ENCODE assay signal across 8 cellular contexts in genomic region chr12:68613209-68613904, GRCh38. TPM values are rescaled to one million over a fixed set of nuclear protein-coding genes. Genes with fewer than 3 reads are reported as not detected.
DNase-seq lines count a peak whose midpoint lies in the region; ATAC-seq and TF ChIP-seq lines count a peak whose summit lies in the region.

No MANE protein-coding gene starts in this region.

- POLR2A ChIA-PET in CD8-positive, alpha-beta T cell (lab: Charles Lee) = interaction anchor here (0.9 to 7.7 kb wide), 14 partner anchors 14 to 253 kb away, joined by 3 to 64 read pairs (median 4); no protein-coding TSS in a partner anchor

- ATAC-seq in CD8-positive, alpha-beta T cell = peak; percentile 21
- ATAC-seq in HG03354 (IDR thresholded peaks at IDR 0.05; ENCODE audit: poor library complexity, severe bottlenecking, unreplicated experiment) = no peak

- H3K27ac Mint-ChIP-seq in CD8-positive, alpha-beta T cell = peak overlapping the region; percentile 95

- intact Hi-C loops in CD8-positive, alpha-beta T cell (cut with DNase I, micrococcal nuclease) = loop anchor here (2.0 to 10.0 kb wide), 11 partner anchors 17 to 1346 kb away; partner anchors contain the start of genes CAND1 (in 1 of the 2), DYRK2 (in 1 of the 2), MDM1 (in 1 of the 2) and MDM2 (in 1 of the 2)

- peak overlapping the region; percentile 95 for H3K4me3 ChIP-seq in CD8-positive, alpha-beta T cell (ENCODE audit: low read depth, low read length)
- peak overlapping the region; percentile 98 for H3K4me3 ChIP-seq in rectal smooth muscle tissue (ENCODE audit: low read length)

- no peaks in the 10 kb centered on the region for H3K9me3 ChIP-seq in CD8-positive, alpha-beta T cell (ENCODE audit: low read length)

- peaks cover 48% of the 10 kb centered on the region for H3K4me1 Mint-ChIP-seq in CD8-positive, alpha-beta T cell (ENCODE audit: low read depth)

- H3K36me3 ChIP-seq in CD8-positive, alpha-beta T cell (ENCODE audit: insufficient read depth, low read length) = no peaks in the 10 kb centered on the region
- no peaks in the 10 kb centered on the region for H3K36me3 ChIP-seq in rectal smooth muscle tissue (ENCODE audit: control insufficient read depth, insufficient read depth, low read length)

- H3K36me3 Mint-ChIP-seq in CD8-positive, alpha-beta T cell = peaks cover 53% of the 10 kb centered on the region

- H3K4me1 ChIP-seq in CD8-positive, alpha-beta T cell (ENCODE audit: insufficient read depth, low read length) = peaks cover 52% of the 10 kb centered on the region
- H3K4me1 ChIP-seq in rectal smooth muscle tissue (ENCODE audit: control insufficient read depth, insufficient read depth, low read length) = peaks cover 32% of the 10 kb centered on the region

- no peaks in the 10 kb centered on the region for H3K27me3 ChIP-seq in CD8-positive, alpha-beta T cell (ENCODE audit: insufficient read depth, low read length)
- no peaks in the 10 kb centered on the region for H3K27me3 ChIP-seq in rectal smooth muscle tissue (ENCODE audit: control insufficient read depth, insufficient read depth, low read length)

- peak overlapping the region; percentile 93 for H3K4me3 Mint-ChIP-seq in CD8-positive, alpha-beta T cell

- H3K9ac ChIP-seq in rectal smooth muscle tissue (ENCODE audit: low read length) = no peak overlapping the region

- DNase-seq in CD8-positive, alpha-beta T cell = peak in 3 of 7 experiments; percentile 38 to 76 (median 48)
- DNase-seq in T-helper 9 cell (peak; percentile 19), NCI-H2081 (lab: John Stamatoyannopoulos, UW) (no peak), cerebellum (ENCODE audit: low spot score) (no peak), cerebellar cortex (ENCODE audit: low spot score) (no peak)
- peak; percentile 14 for DNase-seq in effector CD8-positive, alpha-beta T cell (lab: John Stamatoyannopoulos, UW)

- no peaks in the 10 kb centered on the region for H3K9me3 Mint-ChIP-seq in CD8-positive, alpha-beta T cell

- CTCF ChIA-PET in CD8-positive, alpha-beta T cell (lab: Charles Lee) = interaction anchor here (0.6 to 3.3 kb wide), 8 partner anchors 23 to 255 kb away, joined by 3 to 11 read pairs (median 4); partner anchors contain the start of gene NUP107

- H3K27ac ChIP-seq in CD8-positive, alpha-beta T cell (ENCODE audit: low read depth, low read length) = peak overlapping the region; percentile 93
- H3K27ac ChIP-seq in rectal smooth muscle tissue (ENCODE audit: low read depth, low read length) = peak overlapping the region; percentile 98

- no peaks in the 10 kb centered on the region for H3K27me3 Mint-ChIP-seq in CD8-positive, alpha-beta T cell (ENCODE audit: low read depth)

- TF ChIP-seq CTCF in CD8-positive, alpha-beta T cell (IDR thresholded peaks at IDR 0.05) = no peak

RNA-seq across cellular contexts. Expression of gene RAP1B, which starts 2.7 kb away (rescaled TPM):
- 100 to 1,000 TPM; 299 TPM for total RNA-seq in CD8-positive, alpha-beta T cell
- 110 TPM for total RNA-seq in cerebellum

Comparison
In these comparisons a context has a peak if more than half of its experiments do, and no peak if none do; other contexts are left out.
1. DNase-seq: peak in T-helper 9 cell (single experiment) and effector CD8-positive, alpha-beta T cell (single experiment); none in NCI-H2081 (0 of 2), cerebellum (single experiment) and cerebellar cortex (single experiment).